12 cellular contexts compared by ENCODE assay signal in the genomic region with DNA sequence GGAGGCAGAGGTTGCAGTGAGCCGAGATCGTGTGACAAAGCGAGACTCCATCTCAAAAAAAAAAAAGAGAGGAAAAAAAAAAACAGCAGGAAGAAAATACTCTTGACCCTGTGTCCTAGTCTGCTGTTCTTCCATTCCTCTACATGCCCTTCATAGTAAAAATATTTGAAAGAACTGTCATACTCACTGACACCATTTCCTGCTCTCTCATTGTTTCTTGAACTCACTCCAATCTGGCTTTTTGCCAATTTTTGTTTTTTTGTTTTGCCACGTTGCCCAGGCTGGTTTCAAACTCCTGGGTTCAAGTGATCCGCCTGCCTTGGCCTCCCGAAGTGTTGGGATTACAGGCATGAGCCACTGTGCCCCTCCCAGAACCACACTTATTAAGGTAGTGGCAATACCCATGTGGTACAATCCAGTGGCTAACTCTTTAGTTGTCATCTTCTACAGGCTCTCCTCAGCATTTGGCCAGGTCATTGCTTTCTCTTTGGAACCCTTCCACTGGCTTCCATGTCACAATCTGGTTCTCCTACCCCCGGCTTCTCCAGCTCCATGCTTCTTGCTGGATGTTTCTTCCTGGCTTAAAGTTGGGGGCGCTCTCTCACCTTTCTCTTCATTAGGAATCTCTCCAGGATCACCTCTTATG. TPM values are rescaled to one million over a fixed set of nuclear protein-coding genes. Genes with fewer than 3 reads are reported as not detected.
DNase-seq lines count a peak whose midpoint lies in the region; TF ChIP-seq lines count a peak whose summit lies in the region.
"Had no signal": no experiment of that assay in that cellular context is flagged by ENCODE, and none has a peak within 500 bp of the region (broad histone marks: within the 10 kb centered on the region; RNA-seq: fewer than 3 reads in every experiment).

No MANE protein-coding gene starts in this region.

- H3K4me3 ChIP-seq in subcutaneous abdominal adipose tissue (ENCODE audit: low read depth in 1 of 5, low read length in 5 of 5) (no peak overlapping the region), coronary artery (no peak overlapping the region)
- H3K4me3 ChIP-seq: colonic mucosa had no signal

- intact Hi-C loops in Calu3 (cut with micrococcal nuclease; ENCODE audit: unreplicated experiment) = no loop called here

- H3K27ac ChIP-seq in subcutaneous abdominal adipose tissue (ENCODE audit: low read depth, low read length) (peak overlapping the region; percentile 69), coronary artery (peak overlapping the region in 1 of 2 donors; percentile 16)
- H3K27ac ChIP-seq: colonic mucosa, VCaP had no signal

- DNase-seq in NCI-H2196 (lab: John Stamatoyannopoulos, UW; ENCODE audit: unreplicated experiment) (peak; percentile 24), NCI-H2196 treated with DMSO at 0.1 percent for 48 hours (lab: John Stamatoyannopoulos, UW; ENCODE audit: unreplicated experiment) (no peak), amniotic epithelial cell (ENCODE audit: low read depth) (peak; percentile 72), glomerular endothelial cell (ENCODE audit: extremely low read depth, low read depth, low spot score) (peak; percentile 10), NCI-H128 (lab: John Stamatoyannopoulos, UW; ENCODE audit: unreplicated experiment) (no peak), Calu3 (no peak), coronary artery (ENCODE audit: low spot score) (no peak)
- DNase-seq: activated T-cell treated with anti-CD3 and anti-CD28 coated beads, Interleukin-2, amount 50 U/mL, for 48 hours; colonic mucosa had no signal

- H3K4me1 ChIP-seq in subcutaneous abdominal adipose tissue (ENCODE audit: control insufficient read depth in 5 of 5, insufficient read depth in 5 of 5, low read length in 5 of 5) = peaks cover 6 to 37% (median 27%) of the 10 kb centered on the region in 5 donors
- H3K4me1 ChIP-seq: colonic mucosa had no signal

- H3K27me3 ChIP-seq in subcutaneous abdominal adipose tissue (ENCODE audit: control insufficient read depth in 5 of 5, insufficient read depth in 4 of 5, low read length in 5 of 5) = no peaks in the 10 kb centered on the region
- H3K27me3 ChIP-seq: colonic mucosa had no signal

- peak overlapping the region in 1 of 5 donors; percentile 32 for H3K9ac ChIP-seq in subcutaneous abdominal adipose tissue (ENCODE audit: low read length in 5 of 5)

- peaks cover 11% of the 10 kb centered on the region for H3K9me3 Mint-ChIP-seq in Calu3 (ENCODE audit: low read depth, unreplicated experiment)

- TF ChIP-seq CTCF in Calu3 (IDR thresholded peaks at IDR 0.05; ENCODE audit: unreplicated experiment) (no peak), coronary artery (IDR thresholded peaks at IDR 0.05) (no peak)

- peaks cover 52% of the 10 kb centered on the region for H3K27me3 Mint-ChIP-seq in Calu3 (ENCODE audit: unreplicated experiment)

- CTCF ChIA-PET in Calu3 (lab: Charles Lee) = no interaction called here

- no peaks in the 10 kb centered on the region for H3K36me3 Mint-ChIP-seq in Calu3 (ENCODE audit: insufficient read depth, unreplicated experiment)

- no TSS peak for BruUV-seq in Calu3 (replicated peaks; lab: Mats Ljungman, UMichigan)

- H3K4me1 Mint-ChIP-seq in Calu3 (ENCODE audit: low read depth, unreplicated experiment) = peaks cover 17% of the 10 kb centered on the region
- H3K4me1 Mint-ChIP-seq: neural crest cell had no signal

- H3K4me3 Mint-ChIP-seq in Calu3 (ENCODE audit: low read depth, unreplicated experiment) = no peak overlapping the region
- H3K4me3 Mint-ChIP-seq: neural crest cell had no signal

- peaks cover 0 to 2% (median 0%) of the 10 kb centered on the region in 5 donors for H3K9me3 ChIP-seq in subcutaneous abdominal adipose tissue (ENCODE audit: control insufficient read depth in 5 of 5, low read length in 5 of 5)
- H3K9me3 ChIP-seq: colonic mucosa had no signal

- peaks cover 0 to 3% (median 0%) of the 10 kb centered on the region in 5 donors for H3K36me3 ChIP-seq in subcutaneous abdominal adipose tissue (ENCODE audit: control insufficient read depth in 5 of 5, insufficient read depth in 5 of 5, low read length in 5 of 5)
- H3K36me3 ChIP-seq: colonic mucosa had no signal

- H3K27ac Mint-ChIP-seq in Calu3 (ENCODE audit: unreplicated experiment) = no peak overlapping the region

RNA-seq across cellular contexts. Expression of a gene that starts 12.9 kb away (rescaled TPM):
- total RNA-seq in glomerular endothelial cell = 2.2 and 7.1 TPM in 2 replicates
- total RNA-seq in Calu3 (2022) = 3.2 and 4.3 TPM in 2 replicates

Comparison
In these comparisons a context has a peak if more than half of its experiments do, and no peak if none do; other contexts are left out.
1. DNase-seq: peak in NCI-H2196 (single experiment), amniotic epithelial cell (single experiment) and glomerular endothelial cell (single experiment); none in NCI-H2196 treated with DMSO at 0.1 percent for 48 hours (single experiment), NCI-H128 (single experiment), Calu3 (single experiment) and coronary artery (single experiment).